In genomic region chr15:101504866-101505609, GRCh38 we compare ENCODE assay signal across 2 cellular contexts.
TF ChIP-seq lines count a peak whose summit lies in the region.

No MANE protein-coding gene starts in this region.

TF ChIP-seq in IMR-90, 13 proteins besides CTCF, POLR2A, EP300 and RAD21:
- TF ChIP-seq MAFK (IDR thresholded peaks at IDR 0.05; ENCODE audit: low read depth, low read length), result no peak
- TF ChIP-seq CHD1 (IDR thresholded peaks at IDR 0.05; ENCODE audit: low read depth, low read length), result no peak
- TF ChIP-seq CEBPB (IDR thresholded peaks at IDR 0.05; ENCODE audit: low read depth, low read length), result no peak
- no peak for TF ChIP-seq SMC3 (IDR thresholded peaks at IDR 0.05; ENCODE audit: low read depth, low read length)
- TF ChIP-seq ELK1 (IDR thresholded peaks at IDR 0.05; ENCODE audit: borderline replicate concordance, low read depth, low read length), result no peak
- no peak for TF ChIP-seq NFE2L2 (IDR thresholded peaks at IDR 0.05; ENCODE audit: low read depth, low read length)

TF ChIP-seq in GM23338, 12 proteins besides CTCF, POLR2A, EP300 and RAD21:
- TF ChIP-seq POLR2AphosphoS5 (IDR thresholded peaks at IDR 0.05; ENCODE audit: low read depth) (no peak), ZNF114 (CRISPR knock-in tag; IDR thresholded peaks at IDR 0.05) (no peak), CREB1 (CRISPR knock-in tag; IDR thresholded peaks at IDR 0.05; ENCODE audit: low read depth) (no peak), ZNF331 (CRISPR knock-in tag; IDR thresholded peaks at IDR 0.05; ENCODE audit: low read depth) (no peak), REST (IDR thresholded peaks at IDR 0.05; ENCODE audit: unreplicated experiment) (no peak), EZH2phosphoT487 (IDR thresholded peaks at IDR 0.05; ENCODE audit: unreplicated experiment) (no peak), STAT1 (IDR thresholded peaks at IDR 0.05; ENCODE audit: unreplicated experiment) (no peak)
